Comparison of ENCODE assay signal across 26 cellular contexts in the genomic region with DNA sequence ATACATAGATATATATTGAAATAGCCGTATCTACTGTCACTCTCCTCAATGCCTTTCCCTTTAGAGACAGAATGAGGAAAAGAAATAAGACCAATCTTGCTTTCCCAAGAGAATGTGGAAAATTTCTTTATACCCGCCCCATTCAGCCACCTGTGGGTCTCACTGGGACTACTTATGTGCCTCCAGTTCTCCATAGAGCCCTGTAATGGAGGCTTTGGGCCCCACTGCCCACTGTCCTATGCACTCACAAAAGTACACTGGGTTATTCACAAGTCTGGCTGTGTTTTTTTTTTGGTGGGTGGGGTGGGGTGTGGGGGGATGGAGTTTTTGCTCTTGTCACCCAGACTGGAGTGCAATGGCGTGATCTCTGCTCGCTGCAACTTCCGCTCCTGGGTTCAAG.
"Had no signal": no experiment of that assay in that cellular context is flagged by ENCODE, and none has a peak within 500 bp of the region (broad histone marks: within the 10 kb centered on the region; RNA-seq: fewer than 3 reads in every experiment).

No MANE protein-coding gene starts in this region.

- ATAC-seq: effector memory CD8-positive, alpha-beta T cell; gastroesophageal sphincter; mucosa of descending colon; right cardiac atrium; stimulated activated naive B cell treated with anti-CD40 and anti-IgM and Interleukin-4, amounts not matched to agents 10 μg/mL and 1 μg/mL and 100 μg/mL, for 72 hours had no signal

- H3K27me3 Mint-ChIP-seq: brain; stimulated activated naive B cell treated with anti-CD40 and anti-IgM and Interleukin-4, amounts not matched to agents 10 μg/mL and 1 μg/mL and 100 μg/mL, for 72 hours had no signal

- H3K27ac Mint-ChIP-seq: activated B cell treated with CpG ODN at 0.5 μM for 24 hours; activated naive CD8-positive, alpha-beta T cell treated with anti-CD3 and anti-CD28 coated beads for 36 hours; brain; effector memory CD8-positive, alpha-beta T cell; natural killer cell treated with Interleukin-12 subunit alpha and Interleukin-12 subunit beta and Interleukin-15 and Interleukin-18, amount 100 ng/mL, for 72 hours; stimulated activated naive B cell treated with anti-CD40 and anti-IgM and Interleukin-4, amounts not matched to agents 10 μg/mL and 1 μg/mL and 100 μg/mL, for 72 hours; T-helper 2 cell treated with Interferon-gamma antibody and Interleukin-4, amounts not matched to agents 5 μg/mL and 100 μg/mL, for 36 hours had no signal

- H3K9me3 Mint-ChIP-seq: activated B cell treated with CpG ODN at 0.5 μM for 24 hours; activated naive CD8-positive, alpha-beta T cell treated with anti-CD3 and anti-CD28 coated beads for 36 hours; effector memory CD8-positive, alpha-beta T cell; natural killer cell treated with Interleukin-12 subunit alpha and Interleukin-12 subunit beta and Interleukin-15 and Interleukin-18, amount 100 ng/mL, for 72 hours; stimulated activated naive B cell treated with anti-CD40 and anti-IgM and Interleukin-4, amounts not matched to agents 10 μg/mL and 1 μg/mL and 100 μg/mL, for 72 hours; T-helper 2 cell treated with Interferon-gamma antibody and Interleukin-4, amounts not matched to agents 5 μg/mL and 100 μg/mL, for 36 hours had no signal

- DNase-seq: activated B cell treated with CpG ODN at 0.5 μM for 24 hours; activated CD4-positive, alpha-beta T cell treated with anti-CD3 and anti-CD28 coated beads, Interleukin-2, amount 50 U/mL, for 4 hours; activated CD8-positive, alpha-beta memory T cell treated with anti-CD3 and anti-CD28 coated beads, Interleukin-2, amount 50 U/mL, for 4 hours; activated naive CD4-positive, alpha-beta T cell treated with Interleukin-2 at 50 U/mL for 16 hours; activated naive CD8-positive, alpha-beta T cell treated with anti-CD3 and anti-CD28 coated beads for 36 hours; activated T-cell treated with anti-CD3 and anti-CD28 coated beads, Interleukin-2, amount 50 U/mL, for 1 hour; caudate nucleus; cortex of kidney; effector memory CD8-positive, alpha-beta T cell; erythroblast; islet precursor cell; left ventricle myocardium inferior; mucosa of descending colon; posterior cingulate gyrus; right cardiac atrium; stimulated activated CD4-positive, alpha-beta T cell treated with anti-CD3 and anti-CD28 coated beads, Interleukin-15, amount 100 ng/mL, for 24 hours; stimulated activated CD4-positive, alpha-beta T cell treated with anti-CD3 and anti-CD28 coated beads, Interleukin-2, amount 100 ng/mL, for 24 hours; stimulated activated naive B cell treated with anti-CD40 and anti-IgM and Interleukin-4, amounts not matched to agents 10 μg/mL and 1 μg/mL and 100 μg/mL, for 72 hours; transverse colon had no signal

- H3K4me1 ChIP-seq: ascending aorta, gastroesophageal sphincter, left ventricle myocardium inferior, transverse colon had no signal

- H3K9me3 ChIP-seq: ascending aorta, mucosa of descending colon, transverse colon had no signal

- H3K4me3 ChIP-seq: ascending aorta, gastroesophageal sphincter, hepatocyte, left ventricle myocardium inferior, lung, mucosa of descending colon, transverse colon had no signal

- H3K4me1 Mint-ChIP-seq: activated B cell treated with CpG ODN at 0.5 μM for 24 hours had no signal

- H3K27me3 ChIP-seq: ascending aorta, gastroesophageal sphincter, hepatocyte, transverse colon had no signal

- H3K27ac ChIP-seq: ascending aorta, gastroesophageal sphincter, hepatocyte, left ventricle myocardium inferior, transverse colon had no signal

- H3K36me3 Mint-ChIP-seq: activated naive CD8-positive, alpha-beta T cell treated with anti-CD3 and anti-CD28 coated beads for 36 hours; brain; natural killer cell treated with Interleukin-12 subunit alpha and Interleukin-12 subunit beta and Interleukin-15 and Interleukin-18, amount 100 ng/mL, for 72 hours; stimulated activated naive B cell treated with anti-CD40 and anti-IgM and Interleukin-4, amounts not matched to agents 10 μg/mL and 1 μg/mL and 100 μg/mL, for 72 hours had no signal

- H3K4me3 Mint-ChIP-seq: activated B cell treated with CpG ODN at 0.5 μM for 24 hours; activated naive CD8-positive, alpha-beta T cell treated with anti-CD3 and anti-CD28 coated beads for 36 hours; brain; effector memory CD8-positive, alpha-beta T cell; natural killer cell treated with Interleukin-12 subunit alpha and Interleukin-12 subunit beta and Interleukin-15 and Interleukin-18, amount 100 ng/mL, for 72 hours; stimulated activated naive B cell treated with anti-CD40 and anti-IgM and Interleukin-4, amounts not matched to agents 10 μg/mL and 1 μg/mL and 100 μg/mL, for 72 hours; T-helper 2 cell treated with Interferon-gamma antibody and Interleukin-4, amounts not matched to agents 5 μg/mL and 100 μg/mL, for 36 hours had no signal

- H3K36me3 ChIP-seq: ascending aorta, gastroesophageal sphincter, left ventricle myocardium inferior, transverse colon had no signal
